Comparison of ENCODE assay signal across 8 cellular contexts in the genomic region with DNA sequence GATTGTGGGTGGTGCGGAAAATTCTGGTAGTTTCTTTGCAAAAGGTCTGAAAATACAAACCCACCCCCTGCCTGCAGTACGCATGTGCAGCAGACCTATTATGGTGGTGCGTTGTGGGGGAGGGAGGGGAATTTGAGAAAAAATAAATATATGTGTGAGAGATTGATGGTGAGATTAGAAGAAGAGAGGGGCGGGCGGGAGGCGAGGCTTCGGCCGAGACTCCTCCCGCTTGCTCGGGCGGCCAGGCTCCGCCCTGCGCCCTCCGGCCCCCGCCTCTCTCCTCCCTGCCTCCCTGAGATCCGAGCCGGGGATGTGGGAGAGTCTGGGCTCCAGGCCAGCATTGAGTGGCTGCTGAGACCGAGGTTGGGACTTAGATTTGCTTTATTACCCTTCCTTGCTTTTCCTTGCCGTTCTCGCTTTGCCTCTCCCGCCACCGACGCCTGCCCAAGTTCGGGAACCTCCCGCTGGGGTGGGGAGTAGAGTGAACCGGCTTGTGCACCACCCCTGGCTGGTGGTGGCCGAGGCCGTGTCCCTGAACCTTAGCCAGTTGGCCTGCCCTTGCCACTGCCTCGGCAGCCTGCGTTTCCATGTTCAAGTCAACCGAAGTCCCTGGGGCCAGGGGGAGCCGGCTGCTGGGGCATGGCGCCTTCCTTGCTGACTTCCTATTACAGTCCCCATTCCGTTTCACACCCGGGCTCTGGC. TPM values are rescaled to one million over a fixed set of nuclear protein-coding genes. Genes with fewer than 3 reads are reported as not detected.
DNase-seq lines count a peak whose midpoint lies in the region; TF ChIP-seq lines count a peak whose summit lies in the region.

No MANE protein-coding gene starts in this region.

- H3K36me3 ChIP-seq in ascending aorta, result peaks cover 6 to 17% of the 10 kb centered on the region in 2 donors
- peaks cover 11% of the 10 kb centered on the region for H3K36me3 ChIP-seq in rectal smooth muscle tissue (ENCODE audit: control insufficient read depth, insufficient read depth, low read length)
- peaks cover 0 to 19% of the 10 kb centered on the region in 2 donors for H3K36me3 ChIP-seq in vagina

- no peaks in the 10 kb centered on the region for H3K9me3 Mint-ChIP-seq in Calu3 (ENCODE audit: low read depth, unreplicated experiment)

- intact Hi-C loops in Calu3 (cut with micrococcal nuclease; ENCODE audit: unreplicated experiment), result loop anchor here (10.0 kb wide), 1 partner anchor 47 kb away; a partner anchor contains a TSS
- intact Hi-C loops in ascending aorta (cut with DNase I), result loop anchor here (1.0 to 2.0 kb wide), 5 partner anchors 25 to 53 kb away; a partner anchor contains a TSS
- intact Hi-C loops in vagina (cut with DNase I), result loop anchor here (5.0 kb wide), 1 partner anchor 35 kb away; no protein-coding TSS in a partner anchor

- no peaks in the 10 kb centered on the region for H3K9me3 ChIP-seq in ascending aorta
- no peaks in the 10 kb centered on the region for H3K9me3 ChIP-seq in vagina

- H3K36me3 Mint-ChIP-seq in Calu3 (ENCODE audit: insufficient read depth, unreplicated experiment), result peaks cover 17% of the 10 kb centered on the region

- H3K9ac ChIP-seq in rectal smooth muscle tissue (ENCODE audit: low read length), result peak overlapping the region; percentile 25

- no TSS peak for BruUV-seq in Calu3 (replicated peaks; lab: Mats Ljungman, UMichigan)

- DNase-seq in Calu3 (peak; percentile 85), HCEC 1CT (peak; percentile 90), NCI-H1694 (lab: John Stamatoyannopoulos, UW) (peak; percentile 99), T-helper 22 cell (ENCODE audit: low read depth) (peak; percentile 80), ascending aorta (ENCODE audit: low spot score in 2 of 2) (peak; percentile 65 to 95), hepatic stellate cell (ENCODE audit: low spot score) (peak; percentile 95), vagina (ENCODE audit: extremely low spot score in 2 of 2) (peak in 1 of 2 donors; percentile 95)

- peak in 1 of 2 donors; percentile 40 for TF ChIP-seq POLR2A in vagina (IDR thresholded peaks at IDR 0.05)

- H3K4me1 Mint-ChIP-seq in Calu3 (ENCODE audit: low read depth, unreplicated experiment), result peaks cover 8% of the 10 kb centered on the region

- H3K27ac ChIP-seq in ascending aorta (peak overlapping the region; percentile 90 to 91), rectal smooth muscle tissue (ENCODE audit: low read depth, low read length) (peak overlapping the region; percentile 81), vagina (peak overlapping the region; percentile 98)

- H3K4me1 ChIP-seq in ascending aorta (peaks cover 19 to 28% of the 10 kb centered on the region in 2 donors), rectal smooth muscle tissue (ENCODE audit: control insufficient read depth, insufficient read depth, low read length) (peaks cover 39% of the 10 kb centered on the region), vagina (peaks cover 49% of the 10 kb centered on the region)

- CTCF ChIA-PET in Calu3 (lab: Charles Lee), result no interaction called here

- H3K27me3 Mint-ChIP-seq in Calu3 (ENCODE audit: unreplicated experiment), result no peaks in the 10 kb centered on the region

- H3K4me3 ChIP-seq in ascending aorta (peak overlapping the region; percentile 77 to 95), rectal smooth muscle tissue (ENCODE audit: low read length) (peak overlapping the region; percentile 94), vagina (peak overlapping the region; percentile 56 to 86)

- no peaks in the 10 kb centered on the region for H3K27me3 ChIP-seq in ascending aorta
- H3K27me3 ChIP-seq in rectal smooth muscle tissue (ENCODE audit: control insufficient read depth, insufficient read depth, low read length), result no peaks in the 10 kb centered on the region
- no peaks in the 10 kb centered on the region for H3K27me3 ChIP-seq in vagina

- no peak overlapping the region for H3K27ac Mint-ChIP-seq in Calu3 (ENCODE audit: unreplicated experiment)

- TF ChIP-seq CTCF in Calu3 (IDR thresholded peaks at IDR 0.05; ENCODE audit: unreplicated experiment), result no peak
- no peak for TF ChIP-seq CTCF in ascending aorta (IDR thresholded peaks at IDR 0.05)
- no peak for TF ChIP-seq CTCF in vagina (IDR thresholded peaks at IDR 0.05)

- no peak overlapping the region for H3K4me3 Mint-ChIP-seq in Calu3 (ENCODE audit: low read depth, unreplicated experiment)

RNA-seq across cellular contexts. Expression of a gene that starts 1.0 kb away (rescaled TPM):
- total RNA-seq in Calu3 (2022) (108 and 116 TPM in 2 replicates), ascending aorta (102 TPM), vagina (128 TPM)

RNA-seq across cellular contexts. Expression of a gene that starts 28.5 kb away (rescaled TPM):
- total RNA-seq in Calu3 (2022) (1.4 and 2.0 TPM in 2 replicates), ascending aorta (0.32 TPM), vagina (2.9 TPM)

RNA-seq across cellular contexts. Expression of a gene that starts 29.8 kb away (rescaled TPM):
- total RNA-seq in Calu3 (2022) (8.0 and 8.4 TPM in 2 replicates), ascending aorta (0.21 TPM), vagina (4.4 TPM)

RNA-seq across cellular contexts. Expression of a gene that starts 30.3 kb away (rescaled TPM):
- total RNA-seq in Calu3 (2022), result 36.3 and 36.6 TPM in 2 replicates
- 59.0 TPM for total RNA-seq in ascending aorta
- 83.5 TPM for total RNA-seq in vagina

RNA-seq across cellular contexts. Expression of a gene that starts 32.8 kb away (rescaled TPM):
- total RNA-seq in Calu3 (2022) (2.9 and 3.6 TPM in 2 replicates), ascending aorta (223 TPM), vagina (26.3 TPM)
